Comparison of ENCODE assay signal across 8 cellular contexts in genomic region chr11:62805044-62805892, GRCh38. TPM values are rescaled to one million over a fixed set of nuclear protein-coding genes. Genes with fewer than 3 reads are reported as not detected.
DNase-seq lines count a peak whose midpoint lies in the region; ATAC-seq and TF ChIP-seq lines count a peak whose summit lies in the region.

TSS of gene NXF1 (minus strand) at chr11:62805440. CDS start at chr11:62805356, 84 bp downstream.

- H3K27ac Mint-ChIP-seq in Caco-2 (ENCODE audit: unreplicated experiment): peak within 1 kb of the TSS; percentile 98
- peak within 1 kb of the TSS; percentile 91 to 99 for H3K27ac Mint-ChIP-seq in effector memory CD8-positive, alpha-beta T cell

- CTCF ChIA-PET in Caco-2 (lab: Charles Lee): interaction anchor here (2.2 kb wide), 1 partner anchor 18 kb away, joined by 15 read pairs; the partner anchor contains the start of gene TMEM179B
- CTCF ChIA-PET in activated CD8-positive, alpha-beta memory T cell treated with anti-CD3 and anti-CD28 coated beads for 36 hours (lab: Charles Lee): interaction anchor here (0.8 to 2.9 kb wide), 4 partner anchors 11 to 76 kb away, joined by 3 to 19 read pairs (median 4); partner anchors contain the start of genes SLC3A2 and TMEM179B

- peaks cover 12% of the 10 kb centered on the region for H3K79me1 ChIP-seq in mesendoderm (ENCODE audit: low read length)

- BruUV-seq in Caco-2 (replicated peaks; lab: Mats Ljungman, UMichigan): no TSS peak

- TF ChIP-seq CTCF in Caco-2 (IDR thresholded peaks at IDR 0.05; ENCODE audit: insufficient read depth in 1 of 2, low read depth in 1 of 2, low read length in 1 of 2, severe bottlenecking in 1 of 2, unreplicated experiment in 1 of 2): peak in 1 of 2 experiments; percentile 27

- H3K9ac ChIP-seq in mesendoderm (ENCODE audit: low read length): peak within 1 kb of the TSS; percentile 90

- POLR2A ChIA-PET in Caco-2 (lab: Charles Lee): interaction anchor here (0.5 to 1.7 kb wide), 9 partner anchors 11 to 214 kb away, joined by 3 to 15 read pairs (median 4); partner anchors contain the start of genes STX5, TMEM179B, TUT1 and ZBTB3
- POLR2A ChIA-PET in activated CD8-positive, alpha-beta memory T cell treated with anti-CD3 and anti-CD28 coated beads for 36 hours (lab: Charles Lee): interaction anchor here (0.6 to 2.5 kb wide), 12 partner anchors 10 to 96 kb away, joined by 3 to 17 read pairs (median 6); partner anchors contain the start of genes SLC3A2, STX5, TEX54 and TMEM179B

- H3K27me3 ChIP-seq in Caco-2 (replicated peaks; ENCODE audit: control insufficient read depth, insufficient read depth, low read length) (no peaks in the 10 kb centered on the region), mesendoderm (ENCODE audit: insufficient read depth, low read length, poor library complexity) (no peaks in the 10 kb centered on the region)

- peak within 1 kb of the TSS; percentile 92 for H3K4me3 Mint-ChIP-seq in Caco-2 (ENCODE audit: unreplicated experiment)
- H3K4me3 Mint-ChIP-seq in effector memory CD8-positive, alpha-beta T cell: peak within 1 kb of the TSS; percentile 95 to 98

- no peak within 1 kb of the TSS for H4K5ac ChIP-seq in mesendoderm (ENCODE audit: low read length)

- DNase-seq in Caco-2: peak; percentile 94 to 98
- DNase-seq in HT1080 (ENCODE audit: low read depth): peak; percentile 90
- peak; percentile 91 to 98 for DNase-seq in NOMO-1 (lab: John Stamatoyannopoulos, UW; ENCODE audit: unreplicated experiment in 2 of 2)
- peak; percentile 95 to 98 (median 97) for DNase-seq in effector memory CD8-positive, alpha-beta T cell
- peak; percentile 96 for DNase-seq in mesendoderm
- peak; percentile 92 for DNase-seq in stimulated activated CD8-positive, alpha-beta memory T cell treated with anti-CD3 and anti-CD28 coated beads, Interleukin-12 subunit alpha, Interleukin-12 subunit beta, amount 100 ng/mL, for 4 hours (ENCODE audit: low read depth)

- intact Hi-C loops in Caco-2 (cut with micrococcal nuclease; ENCODE audit: unreplicated experiment): loop anchor here (1.0 to 2.0 kb wide), 4 partner anchors 13 to 58 kb away; partner anchors contain the start of genes STX5, TEX54, TMEM179B and TMEM223

- H3K79me2 ChIP-seq in mesendoderm (ENCODE audit: control insufficient read depth, insufficient read depth, low read length): peaks cover 18% of the 10 kb centered on the region

- H3K4ac ChIP-seq in mesendoderm (ENCODE audit: low read depth, low read length): no peak within 1 kb of the TSS

- H3K4me3 ChIP-seq in Caco-2 (ENCODE audit: low read depth, low read length): peak within 1 kb of the TSS; percentile 58
- peak within 1 kb of the TSS; percentile 83 for H3K4me3 ChIP-seq in mesendoderm (ENCODE audit: low read length)

- no peak within 1 kb of the TSS for H3K23ac ChIP-seq in mesendoderm (ENCODE audit: low read length)

- H2BK15ac ChIP-seq in mesendoderm (replicated peaks; ENCODE audit: low read depth): no peak within 1 kb of the TSS

- H3K4me1 Mint-ChIP-seq in Caco-2 (ENCODE audit: low read depth, unreplicated experiment): peaks cover 11% of the 10 kb centered on the region
- H3K4me1 Mint-ChIP-seq in effector memory CD8-positive, alpha-beta T cell (ENCODE audit: low read depth in 2 of 2): peaks cover 16 to 24% of the 10 kb centered on the region in 2 donors

- H2BK120ac ChIP-seq in mesendoderm (ENCODE audit: low read depth, low read length): no peak within 1 kb of the TSS

- no peak within 1 kb of the TSS for H3K18ac ChIP-seq in mesendoderm (ENCODE audit: low read length)

- H3K9me3 Mint-ChIP-seq in Caco-2 (ENCODE audit: unreplicated experiment): no peaks in the 10 kb centered on the region
- no peaks in the 10 kb centered on the region for H3K9me3 Mint-ChIP-seq in effector memory CD8-positive, alpha-beta T cell

- H2AK5ac ChIP-seq in mesendoderm (ENCODE audit: low read length): no peak within 1 kb of the TSS

- H3K4me1 ChIP-seq in Caco-2 (no peaks in the 10 kb centered on the region; the same call in 1 of the 2 replicates), mesendoderm (ENCODE audit: control insufficient read depth, low read depth, low read length) (peaks cover 9% of the 10 kb centered on the region)

- H3K36me3 ChIP-seq in Caco-2 (ENCODE audit: control insufficient read depth, insufficient read depth, low read length) (0 out of 2 replicates have a peak, but pooled peaks cover 2% of the 10 kb centered on the region), mesendoderm (ENCODE audit: control insufficient read depth, insufficient read depth, low read length) (peaks cover 9% of the 10 kb centered on the region)

- H4K8ac ChIP-seq in mesendoderm (ENCODE audit: low read depth, low read length): no peak within 1 kb of the TSS

- H3K4me2 ChIP-seq in mesendoderm (ENCODE audit: low read length): peak within 1 kb of the TSS; percentile 77

- peak within 1 kb of the TSS; percentile 88 for H3K27ac ChIP-seq in mesendoderm (ENCODE audit: low read depth, low read length)

- peak; percentile 78 for ATAC-seq in GM21360 (IDR thresholded peaks at IDR 0.05; ENCODE audit: unreplicated experiment)
- ATAC-seq in effector memory CD8-positive, alpha-beta T cell (replicated peaks): peak; percentile 84

- WGBS in mesendoderm (ENCODE audit: extremely low coverage, insufficient coverage, low lambda C conversion rate): no CpG with 5 or more reads among the region's 77 CpGs

- no peak within 1 kb of the TSS for H2BK5ac ChIP-seq in mesendoderm (ENCODE audit: low read length)

- peak within 1 kb of the TSS; percentile 94 for H3K56ac ChIP-seq in mesendoderm (ENCODE audit: low read length)

- H3K9me3 ChIP-seq in Caco-2: no peaks in the 10 kb centered on the region

- H3K27me3 Mint-ChIP-seq in Caco-2 (ENCODE audit: insufficient read depth, unreplicated experiment): no peaks in the 10 kb centered on the region
- H3K27me3 Mint-ChIP-seq in effector memory CD8-positive, alpha-beta T cell: no peaks in the 10 kb centered on the region

- H3K36me3 Mint-ChIP-seq in Caco-2 (ENCODE audit: insufficient read depth, unreplicated experiment): peaks cover 60% of the 10 kb centered on the region
- H3K36me3 Mint-ChIP-seq in effector memory CD8-positive, alpha-beta T cell (ENCODE audit: insufficient read depth): peaks cover 54% of the 10 kb centered on the region

RNA-seq across cellular contexts. Expression of gene NXF1, which starts in this region (rescaled TPM):
- 77.5 and 77.6 TPM in 2 replicates for total RNA-seq in Caco-2 (2022)
- total RNA-seq in HT1080 (2014; rRNA removed; shearing (Covaris generic)): 27.4 and 46.3 TPM in 2 replicates
- 30.6 and 33.5 TPM in 2 replicates for polyA plus RNA-seq in HT1080 (2015; cell fraction: cytosol; rRNA removed)
- polyA plus RNA-seq in HT1080 (2015; cell fraction: nucleus; rRNA removed): 94.4 and 99.5 TPM in 2 replicates
- 10 to 100 TPM; 93.1 to 95.4 TPM for total RNA-seq in activated CD8-positive, alpha-beta memory T cell treated with anti-CD3 and anti-CD28 coated beads for 36 hours
- polyA plus RNA-seq in mesendoderm (2013, experiment 1 of 2): 54.5 TPM
- 52.7 TPM for polyA plus RNA-seq in mesendoderm (2013, experiment 2 of 2)

Comparison
In these comparisons a context has a peak if more than half of its experiments do, and no peak if none do; other contexts are left out.
1. Peak in every context shown above with its lines: DNase-seq, ATAC-seq, H3K4me3 ChIP-seq and H3K27ac ChIP-seq.